Comparison of ENCODE assay signal across 14 cellular contexts in genomic region chr9:121154782-121155181, GRCh38. TPM values are rescaled to one million over a fixed set of nuclear protein-coding genes. Genes with fewer than 3 reads are reported as not detected.
DNase-seq lines count a peak whose midpoint lies in the region; ATAC-seq and TF ChIP-seq lines count a peak whose summit lies in the region.
"Had no signal": no experiment of that assay in that cellular context is flagged by ENCODE, and none has a peak within 500 bp of the region (broad histone marks: within the 10 kb centered on the region; RNA-seq: fewer than 3 reads in every experiment).

No MANE protein-coding gene starts in this region.

- H3K27me3 ChIP-seq in PC-9 (ENCODE audit: insufficient read depth, low read depth) (no peaks in the 10 kb centered on the region), mammary epithelial cell (ENCODE audit: insufficient read depth, low read length) (no peaks in the 10 kb centered on the region), smooth muscle cell (ENCODE audit: low read depth) (no peaks in the 10 kb centered on the region)
- H3K27me3 ChIP-seq: heart left ventricle had no signal

- H4K20me1 ChIP-seq in PC-9 (ENCODE audit: insufficient read depth) (no peaks in the 10 kb centered on the region), mammary epithelial cell (ENCODE audit: insufficient read depth, low read length) (no peaks in the 10 kb centered on the region), smooth muscle cell (ENCODE audit: low read depth) (no peaks in the 10 kb centered on the region)

- dilution Hi-C loops in mammary epithelial cell (cut with HindIII; ENCODE audit: low sequenced_read_pairs) = no loop called here

- no peak for TF ChIP-seq CTCF in PC-9 (conservative IDR thresholded peaks at IDR 0.05)
- TF ChIP-seq CTCF in mammary epithelial cell (conservative IDR thresholded peaks at IDR 0.05 in 1 of 2, IDR thresholded peaks at IDR 0.05 in 1 of 2; ENCODE audit: extremely low read depth in 1 of 2, insufficient read depth in 1 of 2, low read depth in 1 of 2, low read length in 2 of 2) = no peak
- TF ChIP-seq CTCF in smooth muscle cell (IDR thresholded peaks at IDR 0.05; ENCODE audit: borderline replicate concordance, insufficient read depth, poor library complexity, severe bottlenecking) = no peak

- H3K36me3 Mint-ChIP-seq in activated T-cell treated with anti-CD3 and anti-CD28 coated beads, Interleukin-2, amount 50 U/mL, for 72 hours (ENCODE audit: insufficient read depth in 2 of 2) = peaks cover 16 to 51% of the 10 kb centered on the region in 2 donors

- in situ Hi-C loops in mammary epithelial cell (cut with MboI; ENCODE audit: low sequenced_read_pairs in 2 of 2) = no loop called here

- POLR2A ChIA-PET in PC-9 (lab: Charles Lee; ENCODE audit: unreplicated experiment) = interaction anchor here (0.6 to 0.7 kb wide), 4 partner anchors 256 to 645 kb away, joined by 3 to 7 read pairs (median 4); no protein-coding TSS in a partner anchor

- H3K9me2 ChIP-seq in PC-9 (ENCODE audit: insufficient read depth) = no peaks in the 10 kb centered on the region

- ATAC-seq in activated T-cell treated with anti-CD3 and anti-CD28 coated beads, Interleukin-2, amount 50 U/mL, for 72 hours (replicated peaks in 1 of 2) = no peak
- ATAC-seq in GM21717 (IDR thresholded peaks at IDR 0.05; ENCODE audit: unreplicated experiment) = no peak
- ATAC-seq: effector memory CD8-positive, alpha-beta T cell; heart left ventricle had no signal

- 63% methylated on average over 6 of the region's 6 CpGs for WGBS in mammary epithelial cell (ENCODE audit: low coverage, missing lambda C conversion rate)
- 71% methylated on average over 6 of the region's 6 CpGs for WGBS in smooth muscle cell (ENCODE audit: low lambda C conversion rate)

- peak overlapping the region; percentile 40 for H3K27ac Mint-ChIP-seq in activated T-cell treated with anti-CD3 and anti-CD28 coated beads, Interleukin-2, amount 50 U/mL, for 72 hours
- H3K27ac Mint-ChIP-seq: effector memory CD8-positive, alpha-beta T cell had no signal

- no peaks in the 10 kb centered on the region for H3K79me2 ChIP-seq in PC-9 (ENCODE audit: low read depth)
- no peaks in the 10 kb centered on the region for H3K79me2 ChIP-seq in mammary epithelial cell (ENCODE audit: insufficient read depth, low read length)
- H3K79me2 ChIP-seq in smooth muscle cell (ENCODE audit: low read depth) = no peaks in the 10 kb centered on the region

- no peaks in the 10 kb centered on the region for H3K36me3 ChIP-seq in PC-9 (ENCODE audit: low read depth)
- H3K36me3 ChIP-seq in mammary epithelial cell (ENCODE audit: insufficient read depth, low read length) = peaks cover 8% of the 10 kb centered on the region
- H3K36me3 ChIP-seq in smooth muscle cell (ENCODE audit: low read depth) = no peaks in the 10 kb centered on the region

- H3K27ac ChIP-seq in PC-9 (no peak overlapping the region), mammary epithelial cell (ENCODE audit: insufficient read depth, low read depth, low read length) (peak overlapping the region; percentile 40), smooth muscle cell (ENCODE audit: low read depth) (peak overlapping the region; percentile 32)
- H3K27ac ChIP-seq: heart left ventricle had no signal

- H3K4me2 ChIP-seq in PC-9 (peak overlapping the region; percentile 55), mammary epithelial cell (ENCODE audit: insufficient read depth, low read depth, low read length) (peak overlapping the region; percentile 47), smooth muscle cell (no peak overlapping the region)

- H3F3A ChIP-seq in PC-9 (ENCODE audit: insufficient read depth, low read depth) (peaks cover 12% of the 10 kb centered on the region), smooth muscle cell (ENCODE audit: low read depth) (no peaks in the 10 kb centered on the region)

- H3K4me3 ChIP-seq in PC-9 (no peak overlapping the region), mammary epithelial cell (replicated peaks in 1 of 3; ENCODE audit: insufficient read depth in 1 of 3, low read depth in 2 of 3, low read length in 3 of 3) (no peak overlapping the region), smooth muscle cell (no peak overlapping the region)
- H3K4me3 ChIP-seq: HAP-1, heart left ventricle, lung had no signal

- H3K27me3 Mint-ChIP-seq in activated T-cell treated with anti-CD3 and anti-CD28 coated beads, Interleukin-2, amount 50 U/mL, for 72 hours (ENCODE audit: low read depth) = no peaks in the 10 kb centered on the region
- H3K27me3 Mint-ChIP-seq: effector memory CD8-positive, alpha-beta T cell had no signal

- no peak overlapping the region for H3K9ac ChIP-seq in mammary epithelial cell (ENCODE audit: insufficient read depth, low read length)
- no peak overlapping the region for H3K9ac ChIP-seq in smooth muscle cell (ENCODE audit: low read depth)

- H2AFZ ChIP-seq in PC-9 (no peak overlapping the region), mammary epithelial cell (ENCODE audit: low read depth, low read length) (no peak overlapping the region), smooth muscle cell (ENCODE audit: low read depth) (no peak overlapping the region)

- peaks cover 30% of the 10 kb centered on the region for H3K4me1 ChIP-seq in PC-9 (replicated peaks; ENCODE audit: insufficient read depth)
- peaks cover 39% of the 10 kb centered on the region for H3K4me1 ChIP-seq in mammary epithelial cell (ENCODE audit: insufficient read depth, low read length)
- H3K4me1 ChIP-seq in smooth muscle cell (ENCODE audit: low read depth) = no peaks in the 10 kb centered on the region
- H3K4me1 ChIP-seq: HAP-1 had no signal

- H3K9me3 ChIP-seq in PC-9 (ENCODE audit: insufficient read depth, low read depth) (no peaks in the 10 kb centered on the region), mammary epithelial cell (replicated peaks; ENCODE audit: insufficient read depth, low read length) (no peaks in the 10 kb centered on the region), smooth muscle cell (replicated peaks; ENCODE audit: low read depth) (no peaks in the 10 kb centered on the region)
- H3K9me3 ChIP-seq: HAP-1, heart left ventricle had no signal

- H3K4me3 Mint-ChIP-seq in activated T-cell treated with anti-CD3 and anti-CD28 coated beads, Interleukin-2, amount 50 U/mL, for 72 hours = peak overlapping the region in 1 of 2 donors; percentile 1
- H3K4me3 Mint-ChIP-seq: effector memory CD8-positive, alpha-beta T cell had no signal

- CTCF ChIA-PET in PC-9 (lab: Charles Lee) (interaction anchor here (0.9 kb wide), 1 partner anchor 169 kb away, joined by 3 read pairs; no protein-coding TSS in a partner anchor), mammary epithelial cell (lab: Charles Lee; ENCODE audit: low non-redundant PET) (interaction anchor here (0.7 kb wide), 1 partner anchor 31 kb away, joined by 3 read pairs; no protein-coding TSS in a partner anchor)

- H3K4me1 Mint-ChIP-seq in activated T-cell treated with anti-CD3 and anti-CD28 coated beads, Interleukin-2, amount 50 U/mL, for 72 hours (ENCODE audit: low read depth) = peaks cover 35% of the 10 kb centered on the region

- no TSS peak for BruUV-seq in PC-9 (replicated peaks; lab: Mats Ljungman, UMichigan)
- no TSS peak for BruUV-seq in mammary epithelial cell (replicated peaks; lab: Mats Ljungman, UMichigan)

- no peak for DNase-seq in activated T-cell treated with anti-CD3 and anti-CD28 coated beads, Interleukin-2, amount 50 U/mL, for 72 hours
- DNase-seq in activated T-cell treated with anti-CD3 and anti-CD28 coated beads for 4 hours = no peak
- DNase-seq in PC-9 = peak; percentile 65 to 82
- peak; percentile 84 for DNase-seq in mammary epithelial cell
- no peak for DNase-seq in smooth muscle cell (lab: John Stamatoyannopoulos, UW; ENCODE audit: unreplicated experiment)
- no peak for DNase-seq in NCI-H2171 treated with DMSO at 0.1 percent for 48 hours (lab: John Stamatoyannopoulos, UW)
- DNase-seq in NCI-H82 (lab: John Stamatoyannopoulos, UW) = no peak
- DNase-seq: amniotic stem cell; effector memory CD8-positive, alpha-beta T cell; heart left ventricle; NCI-H1694 treated with DMSO at 0.1 percent for 48 hours had no signal

- H3K9me3 Mint-ChIP-seq in activated T-cell treated with anti-CD3 and anti-CD28 coated beads, Interleukin-2, amount 50 U/mL, for 72 hours = no peaks in the 10 kb centered on the region
- H3K9me3 Mint-ChIP-seq: effector memory CD8-positive, alpha-beta T cell had no signal

- intact Hi-C loops in PC-9 (cut with micrococcal nuclease; ENCODE audit: unreplicated experiment) = loop anchor here (1.0 to 5.0 kb wide), 4 partner anchors 32 to 233 kb away; partner anchors contain the start of genes CNTRL and RAB14
- intact Hi-C loops in mammary epithelial cell (cut with micrococcal nuclease) = loop anchor here (5.0 kb wide), 1 partner anchor 82 kb away; the partner anchor contains the start of gene CNTRL

RNA-seq across cellular contexts. Expression of gene RAB14, which starts 46.9 kb away (rescaled TPM):
- 10 to 100 TPM; 56.2 to 63.7 TPM for total RNA-seq in activated T-cell treated with anti-CD3 and anti-CD28 coated beads, Interleukin-2, amount 50 U/mL, for 72 hours
- total RNA-seq in PC-9 (2021) = 58.1 and 82.6 TPM in 2 replicates
- 10 to 100 TPM; 27.5 to 74.6 TPM for total RNA-seq in mammary epithelial cell
- polyA plus RNA-seq in mammary epithelial cell = 24.7 TPM
- polyA minus RNA-seq in mammary epithelial cell = 33.8 TPM
- total RNA-seq in smooth muscle cell = 49.8 and 51.4 TPM in 2 replicates
- polyA plus RNA-seq in smooth muscle cell = 49.3 and 54.4 TPM in 2 replicates

Comparison
In these comparisons a context has a peak if more than half of its experiments do, and no peak if none do; other contexts are left out.
1. DNase-seq: peak in PC-9 (2 of 2) and mammary epithelial cell (single experiment); none in activated T-cell treated with anti-CD3 and anti-CD28 coated beads, Interleukin-2, amount 50 U/mL, for 72 hours (0 of 2), activated T-cell treated with anti-CD3 and anti-CD28 coated beads for 4 hours (single experiment), smooth muscle cell (single experiment), NCI-H2171 treated with DMSO at 0.1 percent for 48 hours (single experiment) and NCI-H82 (single experiment).